Comparison of ENCODE assay signal across 9 cellular contexts in genomic region chr15:68056097-68056865, GRCh38. TPM values are rescaled to one million over a fixed set of nuclear protein-coding genes. Genes with fewer than 3 reads are reported as not detected.
DNase-seq lines count a peak whose midpoint lies in the region; ATAC-seq, FAIRE-seq and TF ChIP-seq lines count a peak whose summit lies in the region.
"Had no signal": no experiment of that assay in that cellular context is flagged by ENCODE, and none has a peak within 500 bp of the region (broad histone marks: within the 10 kb centered on the region; RNA-seq: fewer than 3 reads in every experiment).

No MANE protein-coding gene starts in this region.

- intact Hi-C loops in cardiac septum (cut with DNase I), result loop anchor here (10.0 kb wide), 1 partner anchor 191 kb away; no protein-coding TSS in a partner anchor

- H3K27ac ChIP-seq in right atrium auricular region (peak overlapping the region; percentile 97), astrocyte (ENCODE audit: low read depth, low read length) (no peak overlapping the region)

- peaks cover 64% of the 10 kb centered on the region for H4K20me1 ChIP-seq in astrocyte (ENCODE audit: insufficient read depth, low read length)

- H3K9me3 Mint-ChIP-seq in astrocyte (ENCODE audit: unreplicated experiment) (no peaks in the 10 kb centered on the region), mesothelial cell of epicardium (no peaks in the 10 kb centered on the region)

- H3K27me3 Mint-ChIP-seq in astrocyte (ENCODE audit: low read depth, unreplicated experiment), result no peaks in the 10 kb centered on the region
- no peaks in the 10 kb centered on the region for H3K27me3 Mint-ChIP-seq in mesothelial cell of epicardium (ENCODE audit: low read depth)

- H3K4me1 ChIP-seq in right atrium auricular region (peaks cover 0 to 24% of the 10 kb centered on the region in 2 donors), astrocyte (ENCODE audit: insufficient read depth, low read length) (peaks cover 8% of the 10 kb centered on the region)

- no peak for TF ChIP-seq CTCF in right atrium auricular region (IDR thresholded peaks at IDR 0.05)
- no peak for TF ChIP-seq CTCF in astrocyte (IDR thresholded peaks at IDR 0.05; ENCODE audit: insufficient read depth, low read depth, low read length)
- no peak for TF ChIP-seq CTCF in mesothelial cell of epicardium (IDR thresholded peaks at IDR 0.05; ENCODE audit: unreplicated experiment)

- H3K4me3 Mint-ChIP-seq in astrocyte (ENCODE audit: unreplicated experiment), result peak overlapping the region; percentile 98
- H3K4me3 Mint-ChIP-seq in mesothelial cell of epicardium, result peak overlapping the region; percentile 85

- H3K27me3 ChIP-seq in right atrium auricular region (no peaks in the 10 kb centered on the region), astrocyte (ENCODE audit: insufficient read depth, low read length) (no peaks in the 10 kb centered on the region)

- H3K9ac ChIP-seq in astrocyte (ENCODE audit: low read length), result peak overlapping the region; percentile 93

- ATAC-seq in GM21515 (IDR thresholded peaks at IDR 0.05; ENCODE audit: unreplicated experiment), result no peak
- no peak for ATAC-seq in HG03520 (IDR thresholded peaks at IDR 0.05; ENCODE audit: unreplicated experiment)
- no peak for ATAC-seq in GM21717 (IDR thresholded peaks at IDR 0.05; ENCODE audit: unreplicated experiment)

- H3K4me3 ChIP-seq in right atrium auricular region (peak overlapping the region; percentile 99), astrocyte (ENCODE audit: insufficient read depth, low read depth, low read length) (peak overlapping the region; percentile 80)

- DNase-seq in right atrium auricular region (ENCODE audit: low spot score) (no peak), cardiac septum (ENCODE audit: low spot score) (no peak), astrocyte (ENCODE audit: low read depth) (peak; percentile 42), mesothelial cell of epicardium (ENCODE audit: low spot score in 2 of 2, unreplicated experiment in 2 of 2) (no peak), Ammon's horn (ENCODE audit: low spot score) (no peak)
- DNase-seq: DMS79 had no signal

- H3K36me3 ChIP-seq in right atrium auricular region (no peaks in the 10 kb centered on the region), astrocyte (ENCODE audit: insufficient read depth, low read length) (no peaks in the 10 kb centered on the region)

- peak overlapping the region; percentile 97 for H3K4me2 ChIP-seq in astrocyte (ENCODE audit: low read length)

- H3K27ac Mint-ChIP-seq in astrocyte (ENCODE audit: unreplicated experiment) (peak overlapping the region; percentile 50), mesothelial cell of epicardium (peak overlapping the region; percentile 91)

- H3K79me2 ChIP-seq in astrocyte (ENCODE audit: insufficient read depth, low read length), result peaks cover 69% of the 10 kb centered on the region

- peaks cover 18% of the 10 kb centered on the region for H3K4me1 Mint-ChIP-seq in astrocyte (ENCODE audit: low read depth, unreplicated experiment)
- peaks cover 33% of the 10 kb centered on the region for H3K4me1 Mint-ChIP-seq in mesothelial cell of epicardium

- no peaks in the 10 kb centered on the region for H3K9me3 ChIP-seq in right atrium auricular region
- no peaks in the 10 kb centered on the region for H3K9me3 ChIP-seq in astrocyte (ENCODE audit: insufficient read depth, low read depth, low read length)

- H2AFZ ChIP-seq in astrocyte (ENCODE audit: low read depth, low read length), result no peak overlapping the region

- H3K36me3 Mint-ChIP-seq in astrocyte (ENCODE audit: low read depth, unreplicated experiment), result peaks cover 2% of the 10 kb centered on the region
- peaks cover 2% of the 10 kb centered on the region for H3K36me3 Mint-ChIP-seq in mesothelial cell of epicardium

- FAIRE-seq in astrocyte (lab: Jason Lieb, UNC), result no peak

RNA-seq across cellular contexts. Expression of gene PIAS1, which starts 2.2 kb away (rescaled TPM):
- total RNA-seq in right atrium auricular region, result 10 to 100 TPM; 24.5 to 26.7 TPM
- total RNA-seq in cardiac septum, result 29.4 TPM
- total RNA-seq in astrocyte, result 30.2 and 32.0 TPM in 2 replicates
- 68.2 to 71.1 TPM (median 69.2 TPM) in 3 replicates for total RNA-seq in mesothelial cell of epicardium
